ENCODE assay signal across 11 cellular contexts in the genomic region with DNA sequence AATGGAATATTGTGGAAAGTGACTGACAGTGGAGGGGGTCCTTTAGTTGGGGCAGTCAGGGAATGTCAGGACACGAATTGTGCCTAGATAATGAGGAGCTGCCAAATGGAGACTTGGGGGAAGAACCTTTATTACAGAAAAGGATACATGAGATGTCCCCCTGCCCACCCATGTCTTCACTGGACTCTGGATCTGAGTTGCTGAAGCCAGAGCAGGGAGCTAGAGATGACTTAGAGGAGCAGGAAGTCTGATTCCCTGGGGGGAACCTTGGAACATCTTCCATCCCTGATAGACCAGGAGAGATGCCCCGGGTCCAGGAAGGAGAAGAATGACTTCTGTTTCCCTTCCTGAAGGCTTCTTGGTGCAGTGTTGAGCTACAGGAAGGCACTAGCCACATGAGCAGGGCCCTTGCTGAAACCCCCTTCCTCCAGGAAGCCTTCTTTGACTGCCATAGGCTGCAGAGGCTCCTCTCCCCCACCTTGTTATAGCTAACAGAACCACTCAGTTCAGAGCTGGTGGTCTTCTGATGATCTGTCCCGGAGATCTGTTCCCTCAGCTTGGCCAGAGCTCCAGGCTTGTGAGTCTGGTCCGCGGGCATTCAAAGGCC. TPM values are rescaled to one million over a fixed set of nuclear protein-coding genes. Genes with fewer than 3 reads are reported as not detected.
DNase-seq lines count a peak whose midpoint lies in the region; ATAC-seq and TF ChIP-seq lines count a peak whose summit lies in the region.
"Had no signal": no experiment of that assay in that cellular context is flagged by ENCODE, and none has a peak within 500 bp of the region (broad histone marks: within the 10 kb centered on the region; RNA-seq: fewer than 3 reads in every experiment).

No MANE protein-coding gene starts in this region.

- no peaks in the 10 kb centered on the region for H3K9me3 Mint-ChIP-seq in activated T-cell treated with anti-CD3 and anti-CD28 coated beads, Interleukin-2, amount 50 U/mL, for 72 hours
- H3K9me3 Mint-ChIP-seq in activated CD4-positive, alpha-beta memory T cell treated with anti-CD3 and anti-CD28 coated beads for 36 hours, result no peaks in the 10 kb centered on the region

- H4K20me1 ChIP-seq in smooth muscle cell (ENCODE audit: low read depth), result no peaks in the 10 kb centered on the region

- peaks cover 52% of the 10 kb centered on the region for H3K27me3 Mint-ChIP-seq in activated T-cell treated with anti-CD3 and anti-CD28 coated beads, Interleukin-2, amount 50 U/mL, for 72 hours (ENCODE audit: low read depth)
- H3K27me3 Mint-ChIP-seq in activated CD4-positive, alpha-beta memory T cell treated with anti-CD3 and anti-CD28 coated beads for 36 hours, result peaks cover 42% of the 10 kb centered on the region

- H3K9ac ChIP-seq in smooth muscle cell (ENCODE audit: low read depth), result no peak overlapping the region

- H3K4me1 ChIP-seq in smooth muscle cell (ENCODE audit: low read depth), result peaks cover 4% of the 10 kb centered on the region

- no peaks in the 10 kb centered on the region for H3K36me3 Mint-ChIP-seq in activated T-cell treated with anti-CD3 and anti-CD28 coated beads, Interleukin-2, amount 50 U/mL, for 72 hours (ENCODE audit: insufficient read depth in 2 of 2)
- H3K36me3 Mint-ChIP-seq in activated CD4-positive, alpha-beta memory T cell treated with anti-CD3 and anti-CD28 coated beads for 36 hours, result no peaks in the 10 kb centered on the region

- POLR2A ChIA-PET in activated CD4-positive, alpha-beta memory T cell treated with anti-CD3 and anti-CD28 coated beads for 36 hours (lab: Charles Lee), result interaction anchor here (0.6 to 0.7 kb wide), 2 partner anchors 66 to 124 kb away, joined by 3 read pairs; no protein-coding TSS in a partner anchor

- peaks cover 12% of the 10 kb centered on the region for H3F3A ChIP-seq in smooth muscle cell (ENCODE audit: low read depth)

- no peaks in the 10 kb centered on the region for H3K9me3 ChIP-seq in smooth muscle cell (replicated peaks; ENCODE audit: low read depth)

- intact Hi-C loops in activated CD4-positive, alpha-beta memory T cell treated with anti-CD3 and anti-CD28 coated beads for 36 hours (cut with micrococcal nuclease), result loop anchor here (1.0 to 5.0 kb wide), 2 partner anchors 12 to 300 kb away; a partner anchor contains a TSS

- no peak for TF ChIP-seq CTCF in smooth muscle cell (IDR thresholded peaks at IDR 0.05; ENCODE audit: borderline replicate concordance, insufficient read depth, poor library complexity, severe bottlenecking)

- WGBS in smooth muscle cell (ENCODE audit: low lambda C conversion rate), result 79% methylated on average over 5 of the region's 5 CpGs

- H3K27ac Mint-ChIP-seq in activated T-cell treated with anti-CD3 and anti-CD28 coated beads, Interleukin-2, amount 50 U/mL, for 72 hours, result no peak overlapping the region
- no peak overlapping the region for H3K27ac Mint-ChIP-seq in activated CD4-positive, alpha-beta memory T cell treated with anti-CD3 and anti-CD28 coated beads for 36 hours

- H3K27me3 ChIP-seq in smooth muscle cell (ENCODE audit: low read depth), result peaks cover 40% of the 10 kb centered on the region

- peak overlapping the region; percentile 12 for H3K27ac ChIP-seq in smooth muscle cell (ENCODE audit: low read depth)

- H2AFZ ChIP-seq in smooth muscle cell (ENCODE audit: low read depth), result no peak overlapping the region

- no peaks in the 10 kb centered on the region for H3K79me2 ChIP-seq in smooth muscle cell (ENCODE audit: low read depth)

- no peak for DNase-seq in activated T-cell treated with anti-CD3 and anti-CD28 coated beads, Interleukin-2, amount 50 U/mL, for 72 hours
- DNase-seq in activated T-cell treated with anti-CD3 and anti-CD28 coated beads for 4 hours, result no peak
- DNase-seq in activated CD4-positive, alpha-beta memory T cell treated with anti-CD3 and anti-CD28 coated beads for 36 hours, result no peak
- DNase-seq in smooth muscle cell (lab: John Stamatoyannopoulos, UW; ENCODE audit: unreplicated experiment), result no peak
- no peak for DNase-seq in NCI-H2171 (lab: John Stamatoyannopoulos, UW)
- DNase-seq: KG1 had no signal

- H3K4me3 Mint-ChIP-seq in activated T-cell treated with anti-CD3 and anti-CD28 coated beads, Interleukin-2, amount 50 U/mL, for 72 hours, result peak overlapping the region; percentile 87
- H3K4me3 Mint-ChIP-seq in activated CD4-positive, alpha-beta memory T cell treated with anti-CD3 and anti-CD28 coated beads for 36 hours, result peak overlapping the region; percentile 73

- peak overlapping the region; percentile 92 for H3K4me2 ChIP-seq in smooth muscle cell

- H3K36me3 ChIP-seq in smooth muscle cell (ENCODE audit: low read depth), result no peaks in the 10 kb centered on the region

- CTCF ChIA-PET in activated CD4-positive, alpha-beta memory T cell treated with anti-CD3 and anti-CD28 coated beads for 36 hours (lab: Charles Lee), result interaction anchor here (1.0 to 2.2 kb wide), 6 partner anchors 9 to 76 kb away, joined by 3 to 11 read pairs (median 7); no protein-coding TSS in a partner anchor

- H3K4me3 ChIP-seq in iPS-11a (ENCODE audit: low read depth, low read length) (peak overlapping the region; percentile 51), smooth muscle cell (no peak overlapping the region)

- peaks cover 32% of the 10 kb centered on the region for H3K4me1 Mint-ChIP-seq in activated T-cell treated with anti-CD3 and anti-CD28 coated beads, Interleukin-2, amount 50 U/mL, for 72 hours (ENCODE audit: low read depth)
- H3K4me1 Mint-ChIP-seq in activated CD4-positive, alpha-beta memory T cell treated with anti-CD3 and anti-CD28 coated beads for 36 hours (ENCODE audit: low read depth), result peaks cover 20% of the 10 kb centered on the region

- no peak for ATAC-seq in activated T-cell treated with anti-CD3 and anti-CD28 coated beads, Interleukin-2, amount 50 U/mL, for 72 hours (replicated peaks in 1 of 2)
- ATAC-seq in HG02884 (IDR thresholded peaks at IDR 0.05; ENCODE audit: unreplicated experiment) (no peak), GM19035 (IDR thresholded peaks at IDR 0.05; ENCODE audit: unreplicated experiment) (no peak)
- ATAC-seq: Right ventricle myocardium inferior had no signal

RNA-seq across cellular contexts. Expression of a gene that starts 0.7 kb away (rescaled TPM):
- 1 to 10 TPM; 2.5 to 3.5 TPM for total RNA-seq in activated T-cell treated with anti-CD3 and anti-CD28 coated beads, Interleukin-2, amount 50 U/mL, for 72 hours
- total RNA-seq in activated CD4-positive, alpha-beta memory T cell treated with anti-CD3 and anti-CD28 coated beads for 36 hours, result 1 to 10 TPM; 1.8 to 2.4 TPM
- total RNA-seq in smooth muscle cell, result 0.04 and 0.40 TPM in 2 replicates
- polyA plus RNA-seq in smooth muscle cell, result 0.91 and 1.1 TPM in 2 replicates

RNA-seq across cellular contexts. Expression of a gene that starts 13.7 kb away (rescaled TPM):
- not detected for total RNA-seq in activated T-cell treated with anti-CD3 and anti-CD28 coated beads, Interleukin-2, amount 50 U/mL, for 72 hours
- total RNA-seq in activated CD4-positive, alpha-beta memory T cell treated with anti-CD3 and anti-CD28 coated beads for 36 hours, result not detected
- not detected in 2 replicates for total RNA-seq in smooth muscle cell
- not detected in 2 replicates for polyA plus RNA-seq in smooth muscle cell
- total RNA-seq: Right ventricle myocardium inferior had no signal

RNA-seq across cellular contexts. Expression of a gene that starts 34.1 kb away (rescaled TPM):
- total RNA-seq in activated T-cell treated with anti-CD3 and anti-CD28 coated beads, Interleukin-2, amount 50 U/mL, for 72 hours, result not detected
- not detected for total RNA-seq in activated CD4-positive, alpha-beta memory T cell treated with anti-CD3 and anti-CD28 coated beads for 36 hours
- total RNA-seq in smooth muscle cell, result not detected in 2 replicates
- polyA plus RNA-seq in smooth muscle cell, result 0.05 TPM in 1 of 2 replicates, not detected in the other
- total RNA-seq: Right ventricle myocardium inferior had no signal
- polyA plus RNA-seq: BJ had no signal

RNA-seq across cellular contexts. Expression of a gene that starts 40.6 kb away (rescaled TPM):
- total RNA-seq in activated T-cell treated with anti-CD3 and anti-CD28 coated beads, Interleukin-2, amount 50 U/mL, for 72 hours, result 10 to 100 TPM; 11.6 to 18.8 TPM
- 10 to 100 TPM; 21.6 to 22.5 TPM for total RNA-seq in activated CD4-positive, alpha-beta memory T cell treated with anti-CD3 and anti-CD28 coated beads for 36 hours
- total RNA-seq in smooth muscle cell, result 3.1 and 4.0 TPM in 2 replicates
- 6.2 and 8.6 TPM in 2 replicates for polyA plus RNA-seq in smooth muscle cell
